9 cellular contexts compared by ENCODE assay signal in the genomic region with DNA sequence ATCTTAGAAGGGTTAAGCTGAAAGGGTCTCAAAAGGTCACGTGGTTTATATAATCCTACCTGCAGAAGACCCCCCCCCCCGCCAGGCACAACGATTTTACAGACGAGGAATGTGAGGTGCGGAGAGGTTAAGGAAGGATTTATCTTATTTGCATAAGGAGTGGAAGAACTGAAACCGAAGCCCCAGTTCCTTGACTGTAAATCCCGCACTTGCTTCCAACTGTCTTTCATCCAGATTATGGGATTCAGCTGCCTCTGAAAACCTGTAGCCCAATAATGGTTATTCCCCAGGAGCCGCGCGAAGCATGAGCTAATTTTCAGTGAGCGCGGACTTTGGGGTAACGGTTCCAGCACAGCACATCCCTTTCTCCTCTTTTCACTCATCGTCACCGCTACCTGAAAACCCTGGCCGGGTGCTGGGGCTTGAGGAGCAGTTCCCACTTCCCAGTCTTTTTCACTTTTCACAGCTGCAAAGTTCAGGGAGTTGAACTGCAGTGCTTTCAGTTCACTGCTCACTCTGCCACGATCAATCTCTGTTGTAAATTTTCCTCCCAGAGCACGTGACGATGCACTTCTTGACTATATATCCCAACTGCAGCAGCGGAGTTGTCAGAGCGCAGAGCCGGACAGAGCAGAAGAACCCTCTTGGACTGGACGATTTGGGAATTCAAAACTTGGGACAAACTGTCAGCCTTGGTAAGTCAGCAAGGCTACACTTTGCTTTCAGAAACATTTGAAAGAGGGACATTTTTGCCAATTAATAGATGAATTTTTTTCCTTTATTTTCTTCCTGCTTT. TPM values are rescaled to one million over a fixed set of nuclear protein-coding genes. Genes with fewer than 3 reads are reported as not detected.
DNase-seq lines count a peak whose midpoint lies in the region; ATAC-seq, FAIRE-seq and TF ChIP-seq lines count a peak whose summit lies in the region.
"Had no signal": no experiment of that assay in that cellular context is flagged by ENCODE, and none has a peak within 500 bp of the region (broad histone marks: within the 10 kb centered on the region; RNA-seq: fewer than 3 reads in every experiment).

A gene with protein sequence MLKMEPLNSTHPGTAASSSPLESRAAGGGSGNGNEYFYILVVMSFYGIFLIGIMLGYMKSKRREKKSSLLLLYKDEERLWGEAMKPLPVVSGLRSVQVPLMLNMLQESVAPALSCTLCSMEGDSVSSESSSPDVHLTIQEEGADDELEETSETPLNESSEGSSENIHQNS (plus strand): TSS at position 611 of the 796 bp plus-strand sequence. CDS start 641 bp downstream, outside the sequence.

- H3K4me2 ChIP-seq in A549 (peak within 1 kb of the TSS; percentile 92), Karpas-422 (ENCODE audit: low read depth, low read length, poor library complexity, severe bottlenecking) (no peak within 1 kb of the TSS)

- peaks cover 30% of the 10 kb centered on the region for H3K4me1 ChIP-seq in A549
- no peaks in the 10 kb centered on the region for H3K4me1 ChIP-seq in Panc1 (ENCODE audit: control insufficient read depth, insufficient read depth, low read length)
- H3K4me1 ChIP-seq in Karpas-422 (ENCODE audit: low read length): no peaks in the 10 kb centered on the region

- H3K79me2 ChIP-seq in Karpas-422 (ENCODE audit: low read length): no peaks in the 10 kb centered on the region

- TF ChIP-seq RAD21 in A549 (conservative IDR thresholded peaks at IDR 0.05 in 1 of 2, IDR thresholded peaks at IDR 0.05 in 1 of 2): no peak

- WGBS in A549 (ENCODE audit: missing lambda C conversion rate): 46% methylated on average over 23 of the region's 23 CpGs

- H3K36me3 ChIP-seq in Panc1 (ENCODE audit: control insufficient read depth, insufficient read depth, low read length): no peaks in the 10 kb centered on the region
- H3K36me3 ChIP-seq in Karpas-422 (ENCODE audit: insufficient read depth, low read length): no peaks in the 10 kb centered on the region

- no peaks in the 10 kb centered on the region for H3K9me3 ChIP-seq in A549
- H3K9me3 ChIP-seq in Panc1 (ENCODE audit: control insufficient read depth, insufficient read depth, low read depth, low read length): no peaks in the 10 kb centered on the region
- no peaks in the 10 kb centered on the region for H3K9me3 ChIP-seq in Karpas-422 (ENCODE audit: low read length)

- POLR2A ChIA-PET in A549 (lab: Yijun Ruan, JAX) (interaction anchor here (0.6 to 1.2 kb wide), 2 partner anchors 9 to 66 kb away, joined by 3 to 10 read pairs; no protein-coding TSS in a partner anchor), Panc1 (lab: Charles Lee) (no interaction called here)

- no peak within 1 kb of the TSS for H3K9ac ChIP-seq in Karpas-422 (ENCODE audit: low read length)

- no peak within 1 kb of the TSS for H2AFZ ChIP-seq in Karpas-422 (ENCODE audit: low read length)

- no peak for TF ChIP-seq POLR2A in A549 (IDR thresholded peaks at IDR 0.05; ENCODE audit: low read length)

- H3K9me2 ChIP-seq in Karpas-422 (replicated peaks; ENCODE audit: insufficient read depth, low read length): no peaks in the 10 kb centered on the region

- H3K27me3 ChIP-seq in Panc1 (ENCODE audit: control insufficient read depth, insufficient read depth, low read length) (no peaks in the 10 kb centered on the region), Karpas-422 (ENCODE audit: low read length) (no peaks in the 10 kb centered on the region)

- H3K27ac ChIP-seq in A549: peak within 1 kb of the TSS; percentile 62 to 82
- no peak within 1 kb of the TSS for H3K27ac ChIP-seq in Panc1 (ENCODE audit: low read length)
- H3K27ac ChIP-seq in Karpas-422 (ENCODE audit: low read length): no peak within 1 kb of the TSS

- in situ Hi-C loops in Panc1 (cut with HindIII; ENCODE audit: low pct_unique_long_range_greater_than_20kb, low sequenced_read_pairs) (no loop called here), KBM-7 (cut with MboI; ENCODE audit: low pct_unique_long_range_greater_than_20kb, low sequenced_read_pairs) (no loop called here)

- CTCF ChIA-PET in A549 (lab: Yijun Ruan, JAX): interaction anchor here (0.6 to 3.6 kb wide), 6 partner anchors 9 to 935 kb away, joined by 3 to 14 read pairs (median 4); no protein-coding TSS in a partner anchor
- CTCF ChIA-PET in Panc1 (lab: Charles Lee): no interaction called here

- no peak for DNase-seq in A549 (ENCODE audit: low read depth in 1 of 2, low spot score in 1 of 2)
- no peak for DNase-seq in Panc1 (ENCODE audit: low read depth, low spot score)
- peak; percentile 72 for DNase-seq in fibroblast of pulmonary artery (ENCODE audit: low read depth)
- no peak for DNase-seq in omental fat pad (ENCODE audit: low spot score)
- no peak for DNase-seq in D721Med (ENCODE audit: insufficient read length, low spot score)
- DNase-seq in CD1c-positive myeloid dendritic cell (ENCODE audit: extremely low spot score): no peak
- DNase-seq in KBM-7: no peak
- no peak for DNase-seq in Karpas-422

- ATAC-seq in A549 (peak in 1 of 2 experiments; percentile 53; a peak in 3 of 6 replicates), Panc1 (peak; percentile 49), omental fat pad (ENCODE audit: low FRiP score) (peak; percentile 61)

- no peaks in the 10 kb centered on the region for H4K20me1 ChIP-seq in Karpas-422 (ENCODE audit: insufficient read depth, low read depth, low read length)

- BruUV-seq in Panc1 (replicated peaks; lab: Mats Ljungman, UMichigan): no TSS peak

- TF ChIP-seq EP300 in A549 (IDR thresholded peaks at IDR 0.05): no peak

- TF ChIP-seq CTCF in A549 (IDR thresholded peaks at IDR 0.05) (no peak), Panc1 (IDR thresholded peaks at IDR 0.05) (no peak), fibroblast of pulmonary artery (IDR thresholded peaks at IDR 0.05; ENCODE audit: low read length, missing control alignments) (no peak), omental fat pad (IDR thresholded peaks at IDR 0.05) (no peak), D721Med (IDR thresholded peaks at IDR 0.05; ENCODE audit: insufficient read depth, missing control alignments) (no peak)

- intact Hi-C loops in Panc1 (cut with micrococcal nuclease; ENCODE audit: unreplicated experiment): no loop called here

- H3K4me3 ChIP-seq in A549 (peak within 1 kb of the TSS; percentile 43), Panc1 (ENCODE audit: low read depth in 2 of 2, low read length in 2 of 2) (peak within 1 kb of the TSS; percentile 19 to 61), fibroblast of pulmonary artery (replicated peaks; ENCODE audit: low read depth, low read length) (peak within 1 kb of the TSS; percentile 56), Karpas-422 (ENCODE audit: low read length) (no peak within 1 kb of the TSS)

- FAIRE-seq in A549 (lab: Jason Lieb, UNC): no peak
- no peak for FAIRE-seq in D721Med (lab: Jason Lieb, UNC)
- FAIRE-seq: endometrium had no signal

TF ChIP-seq in A549, 52 proteins besides CTCF, POLR2A, EP300 and RAD21:
- TF ChIP-seq RNF2 (IDR thresholded peaks at IDR 0.05; ENCODE audit: borderline replicate concordance, low read depth): no peak
- TF ChIP-seq, protein P1, sequence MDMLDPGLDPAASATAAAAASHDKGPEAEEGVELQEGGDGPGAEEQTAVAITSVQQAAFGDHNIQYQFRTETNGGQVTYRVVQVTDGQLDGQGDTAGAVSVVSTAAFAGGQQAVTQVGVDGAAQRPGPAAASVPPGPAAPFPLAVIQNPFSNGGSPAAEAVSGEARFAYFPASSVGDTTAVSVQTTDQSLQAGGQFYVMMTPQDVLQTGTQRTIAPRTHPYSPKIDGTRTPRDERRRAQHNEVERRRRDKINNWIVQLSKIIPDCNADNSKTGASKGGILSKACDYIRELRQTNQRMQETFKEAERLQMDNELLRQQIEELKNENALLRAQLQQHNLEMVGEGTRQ (IDR thresholded peaks at IDR 0.05): peak; percentile 37; the same call in 1 of the 2 replicates
- no peak for TF ChIP-seq NPAS2 (CRISPR knock-in tag; IDR thresholded peaks at IDR 0.05; ENCODE audit: borderline replicate concordance)
- no peak for TF ChIP-seq ESRRA (IDR thresholded peaks at IDR 0.05; ENCODE audit: borderline replicate concordance, low read length)
- TF ChIP-seq ZFP36 (IDR thresholded peaks at IDR 0.05; ENCODE audit: borderline replicate concordance, partially characterized antibody): no peak
- TF ChIP-seq MAZ (IDR thresholded peaks at IDR 0.05; ENCODE audit: borderline replicate concordance, low read depth, low read length): no peak
- no peak for TF ChIP-seq ZC3H11A (IDR thresholded peaks at IDR 0.05)
- TF ChIP-seq JUNB (IDR thresholded peaks at IDR 0.05): no peak
- TF ChIP-seq, protein P2, sequence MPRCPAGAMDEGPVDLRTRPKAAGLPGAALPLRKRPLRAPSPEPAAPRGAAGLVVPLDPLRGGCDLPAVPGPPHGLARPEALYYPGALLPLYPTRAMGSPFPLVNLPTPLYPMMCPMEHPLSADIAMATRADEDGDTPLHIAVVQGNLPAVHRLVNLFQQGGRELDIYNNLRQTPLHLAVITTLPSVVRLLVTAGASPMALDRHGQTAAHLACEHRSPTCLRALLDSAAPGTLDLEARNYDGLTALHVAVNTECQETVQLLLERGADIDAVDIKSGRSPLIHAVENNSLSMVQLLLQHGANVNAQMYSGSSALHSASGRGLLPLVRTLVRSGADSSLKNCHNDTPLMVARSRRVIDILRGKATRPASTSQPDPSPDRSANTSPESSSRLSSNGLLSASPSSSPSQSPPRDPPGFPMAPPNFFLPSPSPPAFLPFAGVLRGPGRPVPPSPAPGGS (IDR thresholded peaks at IDR 0.05): no peak
TF ChIP-seq in A549: peak in this region for 1.

RNA-seq across cellular contexts. Expression of the gene that starts here (rescaled TPM):
- polyA plus RNA-seq in A549 (2011; rRNA removed) (3.6 and 4.1 TPM in 2 replicates), A549 (2017; fragmentation: RNase III; extraction: RNeasy Plus Mini Kit Qiagen cat#74134 plus additional on column Dnase treatment) (0.68 to 2.3 TPM (median 1.4 TPM) in 3 replicates)
- polyA plus RNA-seq in A549 (2012; cell fraction: cytosol; rRNA removed): 0.59 and 0.63 TPM in 2 replicates
- polyA plus RNA-seq in A549 (2012; cell fraction: nucleus; rRNA removed): 0.64 and 0.94 TPM in 2 replicates
- polyA minus RNA-seq in A549 (2011; rRNA and poly(A)+ RNA removed): 1.8 and 2.2 TPM in 2 replicates
- total RNA-seq in Panc1 (2021; ENCODE audit: unreplicated experiment) (0.21 TPM), omental fat pad (10 to 100 TPM in 2 of 4 donors, 1 to 10 TPM in 2; 1.9 to 16.6 (median 10.3) TPM)
- 0.19 TPM for polyA plus RNA-seq in Panc1 (2012; ENCODE audit: insufficient read length)
- total RNA-seq in Karpas-422 (2014; rRNA removed; shearing (Covaris generic); ENCODE audit: low replicate concordance): not detected in 2 replicates

Comparison
In these comparisons a context has a peak if more than half of its experiments do, and no peak if none do; other contexts are left out.
1. Peak in ATAC-seq and H3K4me3 ChIP-seq in Panc1; RNA of the gene not detected or under 1 TPM.
2. H3K27ac ChIP-seq: peak in A549 (2 of 2); none in Panc1 (single experiment) and Karpas-422 (single experiment).